Comparison of ENCODE assay signal across 8 cellular contexts in genomic region chr12:6423267-6424007, GRCh38. TPM values are rescaled to one million over a fixed set of nuclear protein-coding genes. Genes with fewer than 3 reads are reported as not detected.
DNase-seq lines count a peak whose midpoint lies in the region; ATAC-seq and TF ChIP-seq lines count a peak whose summit lies in the region.

No MANE protein-coding gene starts in this region.

- ATAC-seq in HG03196 (IDR thresholded peaks at IDR 0.05; ENCODE audit: unreplicated experiment) (peak; percentile 39), activated B cell treated with CpG ODN at 0.5 μM for 24 hours (ENCODE audit: low read depth) (peak; percentile 32), HG02759 (IDR thresholded peaks at IDR 0.05; ENCODE audit: unreplicated experiment) (no peak)

- peak overlapping the region; percentile 19 for H3K4me3 Mint-ChIP-seq in activated B cell treated with CpG ODN at 0.5 μM for 24 hours

- H3K27ac Mint-ChIP-seq in activated B cell treated with CpG ODN at 0.5 μM for 24 hours, result peak overlapping the region; percentile 80

- peaks cover 40% of the 10 kb centered on the region for H3K4me1 Mint-ChIP-seq in activated B cell treated with CpG ODN at 0.5 μM for 24 hours

- peak; percentile 93 for DNase-seq in EH (ENCODE audit: low read depth)
- DNase-seq in NCI-H460 (ENCODE audit: extremely low read depth, low read depth), result peak; percentile 91
- no peak for DNase-seq in activated B cell treated with CpG ODN at 0.5 μM for 24 hours
- DNase-seq in cardiac fibroblast (ENCODE audit: low read depth in 2 of 2), result peak; percentile 96
- DNase-seq in islet precursor cell, result peak; percentile 90
- peak; percentile 83 for DNase-seq in stimulated activated CD4-positive, alpha-beta T cell treated with anti-CD3 and anti-CD28 coated beads, Interleukin-15, amount 100 ng/mL, for 24 hours

- no peaks in the 10 kb centered on the region for H3K36me3 Mint-ChIP-seq in activated B cell treated with CpG ODN at 0.5 μM for 24 hours (ENCODE audit: low read depth)

- CTCF ChIA-PET in activated B cell treated with CpG ODN at 0.5 μM for 24 hours (lab: Charles Lee), result interaction anchor here (1.0 to 7.6 kb wide), 14 partner anchors 10 to 116 kb away, joined by 3 to 276 read pairs (median 6); partner anchors contain the start of genes CD27, GAPDH, TAPBPL and VAMP1

- POLR2A ChIA-PET in activated B cell treated with CpG ODN at 0.5 μM for 24 hours (lab: Charles Lee), result interaction anchor here (0.6 to 8.6 kb wide), 9 partner anchors 21 to 116 kb away, joined by 3 to 200 read pairs (median 71); partner anchors contain the start of genes CD27, GAPDH, MRPL51 and TAPBPL

- intact Hi-C loops in activated B cell treated with CpG ODN at 0.5 μM for 24 hours (cut with micrococcal nuclease), result loop anchor here (1.0 to 10.0 kb wide), 8 partner anchors 42 to 1551 kb away; partner anchors contain the start of genes MRPL51, PTPN6 and VAMP1

- H3K4me3 ChIP-seq in cardiac fibroblast (replicated peaks in 1 of 2; ENCODE audit: low read depth in 2 of 2, low read length in 2 of 2), result no peak overlapping the region

- peaks cover 2% of the 10 kb centered on the region for H3K27me3 Mint-ChIP-seq in activated B cell treated with CpG ODN at 0.5 μM for 24 hours

- no peak for TF ChIP-seq CTCF in activated B cell treated with CpG ODN at 0.5 μM for 24 hours (IDR thresholded peaks at IDR 0.05)
- peak; percentile 78 for TF ChIP-seq CTCF in cardiac fibroblast (IDR thresholded peaks at IDR 0.05; ENCODE audit: low read depth, low read length)

- H3K9me3 Mint-ChIP-seq in activated B cell treated with CpG ODN at 0.5 μM for 24 hours, result no peaks in the 10 kb centered on the region

RNA-seq across cellular contexts. Expression of gene CD27, which starts 21.3 kb away (rescaled TPM):
- not detected in 2 replicates for total RNA-seq in NCI-H460 (2014; rRNA removed; shearing (Covaris generic))
- polyA plus RNA-seq in NCI-H460 (2014; cell fraction: nucleus; rRNA removed), result not detected in 2 replicates
- 39.3 and 43.8 TPM in 2 replicates for total RNA-seq in activated B cell treated with CpG ODN at 0.5 μM for 24 hours

RNA-seq across cellular contexts. Expression of gene TAPBPL, which starts 28.4 kb away (rescaled TPM):
- 3.2 and 3.9 TPM in 2 replicates for total RNA-seq in NCI-H460 (2014; rRNA removed; shearing (Covaris generic))
- 3.4 and 11.0 TPM in 2 replicates for polyA plus RNA-seq in NCI-H460 (2014; cell fraction: nucleus; rRNA removed)
- 52.5 and 64.0 TPM in 2 replicates for total RNA-seq in activated B cell treated with CpG ODN at 0.5 μM for 24 hours

RNA-seq across cellular contexts. Expression of gene LTBR, which starts 39.5 kb away (rescaled TPM):
- 80.4 and 82.9 TPM in 2 replicates for total RNA-seq in NCI-H460 (2014; rRNA removed; shearing (Covaris generic))
- polyA plus RNA-seq in NCI-H460 (2014; cell fraction: nucleus; rRNA removed), result 170 and 268 TPM in 2 replicates
- total RNA-seq in activated B cell treated with CpG ODN at 0.5 μM for 24 hours, result 0.33 TPM in 1 of 2 replicates, not detected in the other

RNA-seq across cellular contexts. Expression of gene VAMP1, which starts 47.0 kb away (rescaled TPM):
- 10.7 and 14.3 TPM in 2 replicates for total RNA-seq in NCI-H460 (2014; rRNA removed; shearing (Covaris generic))
- polyA plus RNA-seq in NCI-H460 (2014; cell fraction: nucleus; rRNA removed), result 47.5 and 51.9 TPM in 2 replicates
- total RNA-seq in activated B cell treated with CpG ODN at 0.5 μM for 24 hours, result 32.9 and 34.5 TPM in 2 replicates

RNA-seq across cellular contexts. Expression of gene SCNN1A, which starts 48.1 kb away (rescaled TPM):
- total RNA-seq in NCI-H460 (2014; rRNA removed; shearing (Covaris generic)), result 0.29 and 1.7 TPM in 2 replicates
- 1.2 and 3.0 TPM in 2 replicates for polyA plus RNA-seq in NCI-H460 (2014; cell fraction: nucleus; rRNA removed)
- total RNA-seq in activated B cell treated with CpG ODN at 0.5 μM for 24 hours, result not detected in 2 replicates

Comparison
In these comparisons a context has a peak if more than half of its experiments do, and no peak if none do; other contexts are left out.
1. RNA of gene CD27, which starts 21.3 kb away (total RNA-seq): 39.3 to 43.8 TPM in activated B cell treated with CpG ODN at 0.5 μM for 24 hours; not detected in NCI-H460; every median in the first group is over 10 times any median in the second.
2. RNA of gene TAPBPL, which starts 28.4 kb away (total RNA-seq): 52.5 to 64.0 TPM in activated B cell treated with CpG ODN at 0.5 μM for 24 hours; 3.2 to 3.9 TPM in NCI-H460; every median in the first group is over 10 times any median in the second.
3. RNA of gene LTBR, which starts 39.5 kb away (total RNA-seq): 80.4 to 82.9 TPM in NCI-H460; 0.33 TPM in activated B cell treated with CpG ODN at 0.5 μM for 24 hours; every median in the first group is over 10 times any median in the second.